Comparison of ENCODE assay signal across 8 cellular contexts in the genomic region with DNA sequence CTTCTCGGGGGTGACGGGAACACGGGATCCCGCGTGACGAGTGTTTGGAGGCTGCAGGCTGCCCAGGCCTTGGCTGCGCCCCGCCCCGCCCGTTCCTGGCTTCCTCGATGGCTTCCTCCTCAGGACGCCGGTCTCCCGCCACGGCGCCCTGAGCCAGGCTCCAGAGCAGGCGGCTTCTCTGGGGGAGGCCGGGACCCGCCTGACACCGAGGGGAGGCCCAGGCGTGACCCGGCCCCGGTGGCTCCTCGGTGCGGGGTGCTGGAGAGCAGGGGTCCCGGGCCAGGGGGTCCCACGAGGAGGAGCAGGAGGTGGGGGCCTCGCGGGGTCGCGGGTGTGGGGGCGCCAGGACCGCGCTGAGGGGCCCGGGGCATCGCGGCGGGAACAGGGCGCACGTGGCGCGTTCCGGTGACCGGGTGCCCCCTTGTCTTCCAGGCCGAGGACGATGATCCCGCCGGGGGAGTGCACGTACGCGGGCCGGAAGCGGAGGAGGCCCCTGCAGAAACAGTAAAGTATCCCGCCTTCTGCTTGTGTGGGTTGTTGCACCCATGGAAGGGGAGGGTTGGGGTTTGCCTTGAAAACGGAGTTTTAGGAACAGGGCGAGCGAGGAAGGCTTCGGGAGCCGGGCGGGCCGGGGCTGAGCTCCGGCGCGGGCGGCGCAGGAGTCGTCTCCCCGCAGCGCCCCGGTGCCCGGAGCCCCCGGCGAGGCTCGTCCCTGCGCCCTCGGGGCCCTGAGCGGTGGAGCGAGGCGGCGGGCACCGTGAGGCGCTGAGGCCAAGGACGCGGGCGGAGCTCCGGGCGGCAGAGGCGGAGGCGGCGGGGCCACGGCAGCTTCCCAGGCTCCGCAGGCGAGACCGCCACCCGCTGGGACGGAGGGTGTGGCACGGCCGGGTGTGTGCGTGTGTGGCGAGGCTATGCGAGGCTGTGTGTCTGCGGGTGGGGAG. TPM values are rescaled to one million over a fixed set of nuclear protein-coding genes. Genes with fewer than 3 reads are reported as not detected.
A peak's percentile ranks its signal among the peaks of the same experiment; 100 is the strongest.
DNase-seq lines count a peak whose midpoint lies in the region; ATAC-seq and TF ChIP-seq lines count a peak whose summit lies in the region.

No MANE protein-coding gene starts in this region.

- H3K4me1 Mint-ChIP-seq in H9: peaks cover 14 to 24% of the 10 kb centered on the region in 2 experiments

- H2BK15ac ChIP-seq in H9 (ENCODE audit: low read depth, low read length): no peak overlapping the region

- ATAC-seq in RWPE2 (ENCODE audit: low read depth): peak; percentile 84

- H3K27ac Mint-ChIP-seq in H9: no peak overlapping the region

- H3K79me1 ChIP-seq in H9 (ENCODE audit: insufficient read depth, low read depth, low read length, poor library complexity, severe bottlenecking): no peaks in the 10 kb centered on the region

- no peak overlapping the region for H4K8ac ChIP-seq in H9 (replicated peaks; ENCODE audit: insufficient read length, low read depth, low read length)

- H2BK120ac ChIP-seq in H9 (ENCODE audit: low read depth, low read length, poor library complexity, severe bottlenecking): no peak overlapping the region

- H3K36me3 Mint-ChIP-seq in H9 (ENCODE audit: insufficient read depth in 1 of 3, low read depth in 3 of 3): no peaks in the 10 kb centered on the region

- H3K23me2 ChIP-seq in H9 (ENCODE audit: insufficient read length, low read depth, low read length, poor library complexity, severe bottlenecking): peaks cover 6% of the 10 kb centered on the region

- DNase-seq in COLO668 (lab: John Stamatoyannopoulos, UW; ENCODE audit: unreplicated experiment) (peak; percentile 88), H9 (no peak), RWPE2 (ENCODE audit: low spot score) (no peak), brain microvascular endothelial cell (peak; percentile 47), iris pigment epithelial cell (ENCODE audit: low read depth) (peak; percentile 39), OCI-M2 (lab: John Stamatoyannopoulos, UW; ENCODE audit: unreplicated experiment) (no peak), GDM1 (lab: John Stamatoyannopoulos, UW) (no peak)
- peak; percentile 42 for DNase-seq in stimulated activated CD4-positive, alpha-beta T cell treated with anti-CD3 and anti-CD28 coated beads, Interleukin-4, amount 100 ng/mL, for 24 hours

- no peak overlapping the region for H2AK5ac ChIP-seq in H9 (ENCODE audit: insufficient read length, low read length)

- no CpG with 5 or more reads among the region's 102 CpGs for WGBS in H9 (ENCODE audit: extremely low coverage, insufficient read length, low lambda C conversion rate)

- no peak overlapping the region for H3K4ac ChIP-seq in H9 (ENCODE audit: low read depth, low read length)

- H3K18ac ChIP-seq in H9 (ENCODE audit: insufficient read length, low read depth, low read length): no peak overlapping the region

- H2AFZ ChIP-seq in H9 (ENCODE audit: low read length): no peak overlapping the region

- no peak overlapping the region for H2BK12ac ChIP-seq in H9 (ENCODE audit: insufficient read length, low read depth, low read length)

- H3K36me3 ChIP-seq in RWPE2 (ENCODE audit: low read depth) (no peaks in the 10 kb centered on the region), brain microvascular endothelial cell (replicated peaks) (no peaks in the 10 kb centered on the region)

- H3K4me3 ChIP-seq in RWPE2 (ENCODE audit: severe bottlenecking) (peak overlapping the region; percentile 28), brain microvascular endothelial cell (ENCODE audit: low read depth, low read length) (peak overlapping the region; percentile 49)

- no peaks in the 10 kb centered on the region for H3K4me1 ChIP-seq in H9 (ENCODE audit: insufficient read depth, low read length)
- H3K4me1 ChIP-seq in RWPE2 (ENCODE audit: insufficient read depth, poor library complexity, severe bottlenecking): no peaks in the 10 kb centered on the region

- H3K4me2 ChIP-seq in H9 (ENCODE audit: insufficient read depth, insufficient read length, low read length): peak overlapping the region; percentile 24

- H3K27me3 ChIP-seq in H9 (ENCODE audit: insufficient read depth, low read length): no peaks in the 10 kb centered on the region; the same call in 1 of the 2 replicates
- H3K27me3 ChIP-seq in RWPE2 (ENCODE audit: insufficient read depth, poor library complexity, severe bottlenecking): no peaks in the 10 kb centered on the region
- H3K27me3 ChIP-seq in brain microvascular endothelial cell (replicated peaks): no peaks in the 10 kb centered on the region

- peak overlapping the region; percentile 52 to 73; a peak in 4 of 5 replicates for H3K4me3 Mint-ChIP-seq in H9

- no peaks in the 10 kb centered on the region for H3K79me2 ChIP-seq in H9 (ENCODE audit: insufficient read depth, low read length)

- no peaks in the 10 kb centered on the region for H4K20me1 ChIP-seq in H9 (ENCODE audit: control insufficient read depth, insufficient read depth, insufficient read length)

- in situ Hi-C loops in brain microvascular endothelial cell (cut with HindIII; ENCODE audit: low pct_ligation_motif_present, low sequenced_read_pairs): no loop called here

- H3K27ac ChIP-seq in H9 (ENCODE audit: insufficient read length, low read depth, low read length): no peak overlapping the region
- no peak overlapping the region for H3K27ac ChIP-seq in RWPE2 (ENCODE audit: poor library complexity, severe bottlenecking)
- peak overlapping the region; percentile 33 for H3K27ac ChIP-seq in brain microvascular endothelial cell

- no peak for TF ChIP-seq CTCF in H9 (conservative IDR thresholded peaks at IDR 0.05)
- TF ChIP-seq CTCF in RWPE2 (IDR thresholded peaks at IDR 0.05; ENCODE audit: poor library complexity, severe bottlenecking): no peak
- no peak for TF ChIP-seq CTCF in brain microvascular endothelial cell (IDR thresholded peaks at IDR 0.05; ENCODE audit: low read depth, low read length, missing control alignments)

- no peak overlapping the region for H2BK5ac ChIP-seq in H9 (ENCODE audit: insufficient read length, low read length)

- H3K23ac ChIP-seq in H9 (ENCODE audit: insufficient read length, low read depth, low read length): no peak overlapping the region

- peaks cover 28% of the 10 kb centered on the region for H3K27me3 Mint-ChIP-seq in H9 (ENCODE audit: low read depth)

- H3K14ac ChIP-seq in H9 (ENCODE audit: insufficient read depth, low read length): 0 out of 2 replicates have a peak overlapping the region, but pooled peaks have one; percentile 2

- H3K9ac ChIP-seq in H9 (ENCODE audit: extremely low read depth, insufficient read length, low read length): no peak overlapping the region

- H4K5ac ChIP-seq in H9 (ENCODE audit: insufficient read length, low read depth, low read length): no peak overlapping the region

- no peak overlapping the region for H2BK20ac ChIP-seq in H9 (ENCODE audit: low read depth, low read length, poor library complexity, severe bottlenecking)

- no peak overlapping the region for H3T11ph ChIP-seq in H9 (ENCODE audit: low read length)

- no peak overlapping the region for H3K56ac ChIP-seq in H9 (ENCODE audit: insufficient read length, low read depth, low read length)

- no peak overlapping the region for H4K91ac ChIP-seq in H9 (ENCODE audit: insufficient read length, low read depth, low read length)

- H3K9me3 ChIP-seq in H9 (ENCODE audit: control insufficient read depth, low read depth, low read length) (no peaks in the 10 kb centered on the region), RWPE2 (ENCODE audit: severe bottlenecking) (no peaks in the 10 kb centered on the region)

- peaks cover 0 to 10% of the 10 kb centered on the region in 2 experiments; a peak in 2 of 5 replicates for H3K9me3 Mint-ChIP-seq in H9

RNA-seq across cellular contexts. Expression of a gene that starts 22.2 kb away (rescaled TPM):
- total RNA-seq in H9 (2021): 1.7 and 2.2 TPM in 2 replicates

Comparison
In these comparisons a context has a peak if more than half of its experiments do, and no peak if none do; other contexts are left out.
1. DNase-seq: peak in COLO668 (single experiment), brain microvascular endothelial cell (single experiment), iris pigment epithelial cell (single experiment) and stimulated activated CD4-positive, alpha-beta T cell treated with anti-CD3 and anti-CD28 coated beads, Interleukin-4, amount 100 ng/mL, for 24 hours (single experiment); none in H9 (single experiment), RWPE2 (single experiment), OCI-M2 (single experiment) and GDM1 (single experiment).